ENCODE assay signal across 1 cellular context in the genomic region with DNA sequence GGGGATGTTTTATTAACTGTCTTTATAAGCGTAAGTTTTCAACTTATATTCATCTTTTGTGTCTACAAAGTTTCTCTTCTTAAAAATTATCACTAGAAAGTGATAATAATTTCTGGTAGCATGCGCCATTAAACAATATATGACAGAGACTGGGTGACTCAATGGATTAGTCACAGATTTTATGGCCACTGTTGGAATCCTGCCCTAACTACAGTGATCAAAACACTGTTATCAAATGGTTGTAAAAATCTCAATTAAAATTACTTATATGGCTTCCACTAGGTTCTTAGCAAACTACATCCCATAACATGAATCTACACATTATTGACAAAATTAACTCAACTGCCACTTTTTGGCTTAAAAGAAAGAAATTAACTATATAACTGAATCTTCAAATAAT.
TF ChIP-seq lines count a peak whose summit lies in the region.

No MANE protein-coding gene starts in this region.

TF ChIP-seq in HCT116, 20 proteins besides CTCF, POLR2A, EP300 and RAD21:
- TF ChIP-seq SIN3A (IDR thresholded peaks at IDR 0.05; ENCODE audit: low read depth), result no peak
- TF ChIP-seq ZNF274 (IDR thresholded peaks at IDR 0.05; ENCODE audit: low read depth, low read length), result no peak
- TF ChIP-seq, protein P1, sequence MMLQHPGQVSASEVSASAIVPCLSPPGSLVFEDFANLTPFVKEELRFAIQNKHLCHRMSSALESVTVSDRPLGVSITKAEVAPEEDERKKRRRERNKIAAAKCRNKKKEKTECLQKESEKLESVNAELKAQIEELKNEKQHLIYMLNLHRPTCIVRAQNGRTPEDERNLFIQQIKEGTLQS (IDR thresholded peaks at IDR 0.05), result no peak
- no peak for TF ChIP-seq CEBPB (IDR thresholded peaks at IDR 0.05; ENCODE audit: low read depth)
- no peak for TF ChIP-seq JUND (IDR thresholded peaks at IDR 0.05)
